1 cellular context compared by ENCODE assay signal in genomic region chr4:36757623-36758311, GRCh38.
TF ChIP-seq lines count a peak whose summit lies in the region.

No MANE protein-coding gene starts in this region.

TF ChIP-seq in K562, 482 proteins besides CTCF, POLR2A, EP300 and RAD21 (continued from another document and continues in another):
- no peak for TF ChIP-seq FOXO4 (CRISPR knock-in tag; IDR thresholded peaks at IDR 0.05)
- TF ChIP-seq PTTG1 (tag; IDR thresholded peaks at IDR 0.05; ENCODE audit: low read depth): peak; percentile 79; the same call in 1 of the 2 replicates
- TF ChIP-seq ZBTB12 (CRISPR knock-in tag; IDR thresholded peaks at IDR 0.05): peak; percentile 61; the same call in 1 of the 2 replicates
- 0 out of 2 replicates have a peak, but pooled peaks have one; percentile 51 for TF ChIP-seq ELK3 (CRISPR knock-in tag; IDR thresholded peaks at IDR 0.05)
- TF ChIP-seq RBM14 (IDR thresholded peaks at IDR 0.05; ENCODE audit: borderline replicate concordance, insufficient read depth, low read depth, low read length): no peak
- no peak for TF ChIP-seq NCOA6 (IDR thresholded peaks at IDR 0.05)
- TF ChIP-seq ZNF3 (CRISPR knock-in tag; IDR thresholded peaks at IDR 0.05): no peak
- TF ChIP-seq ATF6 (CRISPR knock-in tag; IDR thresholded peaks at IDR 0.05): no peak
- TF ChIP-seq, protein P1, sequence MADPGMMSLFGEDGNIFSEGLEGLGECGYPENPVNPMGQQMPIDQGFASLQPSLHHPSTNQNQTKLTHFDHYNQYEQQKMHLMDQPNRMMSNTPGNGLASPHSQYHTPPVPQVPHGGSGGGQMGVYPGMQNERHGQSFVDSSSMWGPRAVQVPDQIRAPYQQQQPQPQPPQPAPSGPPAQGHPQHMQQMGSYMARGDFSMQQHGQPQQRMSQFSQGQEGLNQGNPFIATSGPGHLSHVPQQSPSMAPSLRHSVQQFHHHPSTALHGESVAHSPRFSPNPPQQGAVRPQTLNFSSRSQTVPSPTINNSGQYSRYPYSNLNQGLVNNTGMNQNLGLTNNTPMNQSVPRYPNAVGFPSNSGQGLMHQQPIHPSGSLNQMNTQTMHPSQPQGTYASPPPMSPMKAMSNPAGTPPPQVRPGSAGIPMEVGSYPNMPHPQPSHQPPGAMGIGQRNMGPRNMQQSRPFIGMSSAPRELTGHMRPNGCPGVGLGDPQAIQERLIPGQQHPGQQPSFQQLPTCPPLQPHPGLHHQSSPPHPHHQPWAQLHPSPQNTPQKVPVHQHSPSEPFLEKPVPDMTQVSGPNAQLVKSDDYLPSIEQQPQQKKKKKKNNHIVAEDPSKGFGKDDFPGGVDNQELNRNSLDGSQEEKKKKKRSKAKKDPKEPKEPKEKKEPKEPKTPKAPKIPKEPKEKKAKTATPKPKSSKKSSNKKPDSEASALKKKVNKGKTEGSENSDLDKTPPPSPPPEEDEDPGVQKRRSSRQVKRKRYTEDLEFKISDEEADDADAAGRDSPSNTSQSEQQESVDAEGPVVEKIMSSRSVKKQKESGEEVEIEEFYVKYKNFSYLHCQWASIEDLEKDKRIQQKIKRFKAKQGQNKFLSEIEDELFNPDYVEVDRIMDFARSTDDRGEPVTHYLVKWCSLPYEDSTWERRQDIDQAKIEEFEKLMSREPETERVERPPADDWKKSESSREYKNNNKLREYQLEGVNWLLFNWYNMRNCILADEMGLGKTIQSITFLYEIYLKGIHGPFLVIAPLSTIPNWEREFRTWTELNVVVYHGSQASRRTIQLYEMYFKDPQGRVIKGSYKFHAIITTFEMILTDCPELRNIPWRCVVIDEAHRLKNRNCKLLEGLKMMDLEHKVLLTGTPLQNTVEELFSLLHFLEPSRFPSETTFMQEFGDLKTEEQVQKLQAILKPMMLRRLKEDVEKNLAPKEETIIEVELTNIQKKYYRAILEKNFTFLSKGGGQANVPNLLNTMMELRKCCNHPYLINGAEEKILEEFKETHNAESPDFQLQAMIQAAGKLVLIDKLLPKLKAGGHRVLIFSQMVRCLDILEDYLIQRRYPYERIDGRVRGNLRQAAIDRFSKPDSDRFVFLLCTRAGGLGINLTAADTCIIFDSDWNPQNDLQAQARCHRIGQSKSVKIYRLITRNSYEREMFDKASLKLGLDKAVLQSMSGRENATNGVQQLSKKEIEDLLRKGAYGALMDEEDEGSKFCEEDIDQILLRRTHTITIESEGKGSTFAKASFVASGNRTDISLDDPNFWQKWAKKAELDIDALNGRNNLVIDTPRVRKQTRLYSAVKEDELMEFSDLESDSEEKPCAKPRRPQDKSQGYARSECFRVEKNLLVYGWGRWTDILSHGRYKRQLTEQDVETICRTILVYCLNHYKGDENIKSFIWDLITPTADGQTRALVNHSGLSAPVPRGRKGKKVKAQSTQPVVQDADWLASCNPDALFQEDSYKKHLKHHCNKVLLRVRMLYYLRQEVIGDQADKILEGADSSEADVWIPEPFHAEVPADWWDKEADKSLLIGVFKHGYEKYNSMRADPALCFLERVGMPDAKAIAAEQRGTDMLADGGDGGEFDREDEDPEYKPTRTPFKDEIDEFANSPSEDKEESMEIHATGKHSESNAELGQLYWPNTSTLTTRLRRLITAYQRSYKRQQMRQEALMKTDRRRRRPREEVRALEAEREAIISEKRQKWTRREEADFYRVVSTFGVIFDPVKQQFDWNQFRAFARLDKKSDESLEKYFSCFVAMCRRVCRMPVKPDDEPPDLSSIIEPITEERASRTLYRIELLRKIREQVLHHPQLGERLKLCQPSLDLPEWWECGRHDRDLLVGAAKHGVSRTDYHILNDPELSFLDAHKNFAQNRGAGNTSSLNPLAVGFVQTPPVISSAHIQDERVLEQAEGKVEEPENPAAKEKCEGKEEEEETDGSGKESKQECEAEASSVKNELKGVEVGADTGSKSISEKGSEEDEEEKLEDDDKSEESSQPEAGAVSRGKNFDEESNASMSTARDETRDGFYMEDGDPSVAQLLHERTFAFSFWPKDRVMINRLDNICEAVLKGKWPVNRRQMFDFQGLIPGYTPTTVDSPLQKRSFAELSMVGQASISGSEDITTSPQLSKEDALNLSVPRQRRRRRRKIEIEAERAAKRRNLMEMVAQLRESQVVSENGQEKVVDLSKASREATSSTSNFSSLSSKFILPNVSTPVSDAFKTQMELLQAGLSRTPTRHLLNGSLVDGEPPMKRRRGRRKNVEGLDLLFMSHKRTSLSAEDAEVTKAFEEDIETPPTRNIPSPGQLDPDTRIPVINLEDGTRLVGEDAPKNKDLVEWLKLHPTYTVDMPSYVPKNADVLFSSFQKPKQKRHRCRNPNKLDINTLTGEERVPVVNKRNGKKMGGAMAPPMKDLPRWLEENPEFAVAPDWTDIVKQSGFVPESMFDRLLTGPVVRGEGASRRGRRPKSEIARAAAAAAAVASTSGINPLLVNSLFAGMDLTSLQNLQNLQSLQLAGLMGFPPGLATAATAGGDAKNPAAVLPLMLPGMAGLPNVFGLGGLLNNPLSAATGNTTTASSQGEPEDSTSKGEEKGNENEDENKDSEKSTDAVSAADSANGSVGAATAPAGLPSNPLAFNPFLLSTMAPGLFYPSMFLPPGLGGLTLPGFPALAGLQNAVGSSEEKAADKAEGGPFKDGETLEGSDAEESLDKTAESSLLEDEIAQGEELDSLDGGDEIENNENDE (IDR thresholded peaks at IDR 0.05; ENCODE audit: low read depth, low read length): no peak
- peak; percentile 85; the same call in 1 of the 2 replicates for TF ChIP-seq TCF15 (CRISPR knock-in tag; IDR thresholded peaks at IDR 0.05)
- no peak for TF ChIP-seq PCBP1 (IDR thresholded peaks at IDR 0.05; ENCODE audit: low read depth, low read length, poor library complexity, severe bottlenecking)
- TF ChIP-seq, protein P2, sequence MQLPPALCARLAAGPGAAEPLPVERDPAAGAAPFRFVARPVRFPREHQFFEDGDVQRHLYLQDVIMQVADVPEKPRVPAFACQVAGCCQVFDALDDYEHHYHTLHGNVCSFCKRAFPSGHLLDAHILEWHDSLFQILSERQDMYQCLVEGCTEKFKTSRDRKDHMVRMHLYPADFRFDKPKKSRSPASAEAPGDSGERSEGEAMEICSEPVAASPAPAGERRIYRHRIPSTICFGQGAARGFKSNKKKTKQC (CRISPR knock-in tag; IDR thresholded peaks at IDR 0.05): no peak
- peak; percentile 87 for TF ChIP-seq TEAD2 (tag; IDR thresholded peaks at IDR 0.05)
- no peak for TF ChIP-seq ATF3 (IDR thresholded peaks at IDR 0.05)
- no peak for TF ChIP-seq ATF3 (CRISPR knock-in tag; conservative IDR thresholded peaks at IDR 0.05)
- TF ChIP-seq NFIX (CRISPR knock-in tag; IDR thresholded peaks at IDR 0.05; ENCODE audit: low read depth): no peak
- TF ChIP-seq DACH1 (IDR thresholded peaks at IDR 0.05; ENCODE audit: partially characterized antibody): no peak
- TF ChIP-seq ZBTB9 (CRISPR knock-in tag; IDR thresholded peaks at IDR 0.05): 0 out of 2 replicates have a peak, but pooled peaks have one; percentile 64
- no peak for TF ChIP-seq CBFB (CRISPR knock-in tag; IDR thresholded peaks at IDR 0.05)
- TF ChIP-seq, protein P3, sequence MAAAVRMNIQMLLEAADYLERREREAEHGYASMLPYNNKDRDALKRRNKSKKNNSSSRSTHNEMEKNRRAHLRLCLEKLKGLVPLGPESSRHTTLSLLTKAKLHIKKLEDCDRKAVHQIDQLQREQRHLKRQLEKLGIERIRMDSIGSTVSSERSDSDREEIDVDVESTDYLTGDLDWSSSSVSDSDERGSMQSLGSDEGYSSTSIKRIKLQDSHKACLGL (CRISPR knock-in tag; IDR thresholded peaks at IDR 0.05; ENCODE audit: borderline replicate concordance, poor library complexity, severe bottlenecking): no peak
- TF ChIP-seq HES1 (IDR thresholded peaks at IDR 0.05; ENCODE audit: low read depth): no peak
- peak; percentile 94 for TF ChIP-seq NFXL1 (CRISPR knock-in tag; IDR thresholded peaks at IDR 0.05)
- TF ChIP-seq NCOR1 (IDR thresholded peaks at IDR 0.05): no peak
- no peak for TF ChIP-seq ZNF217 (CRISPR knock-in tag; IDR thresholded peaks at IDR 0.05)
- no peak for TF ChIP-seq MLLT1 (IDR thresholded peaks at IDR 0.05)
- TF ChIP-seq ZNF277 (CRISPR knock-in tag; IDR thresholded peaks at IDR 0.05; ENCODE audit: borderline replicate concordance): no peak
- TF ChIP-seq HMG20A (CRISPR knock-in tag; conservative IDR thresholded peaks at IDR 0.05): no peak
- TF ChIP-seq ZBTB1 (CRISPR knock-in tag; IDR thresholded peaks at IDR 0.05; ENCODE audit: borderline replicate concordance, low read depth): no peak
